In the genomic region with DNA sequence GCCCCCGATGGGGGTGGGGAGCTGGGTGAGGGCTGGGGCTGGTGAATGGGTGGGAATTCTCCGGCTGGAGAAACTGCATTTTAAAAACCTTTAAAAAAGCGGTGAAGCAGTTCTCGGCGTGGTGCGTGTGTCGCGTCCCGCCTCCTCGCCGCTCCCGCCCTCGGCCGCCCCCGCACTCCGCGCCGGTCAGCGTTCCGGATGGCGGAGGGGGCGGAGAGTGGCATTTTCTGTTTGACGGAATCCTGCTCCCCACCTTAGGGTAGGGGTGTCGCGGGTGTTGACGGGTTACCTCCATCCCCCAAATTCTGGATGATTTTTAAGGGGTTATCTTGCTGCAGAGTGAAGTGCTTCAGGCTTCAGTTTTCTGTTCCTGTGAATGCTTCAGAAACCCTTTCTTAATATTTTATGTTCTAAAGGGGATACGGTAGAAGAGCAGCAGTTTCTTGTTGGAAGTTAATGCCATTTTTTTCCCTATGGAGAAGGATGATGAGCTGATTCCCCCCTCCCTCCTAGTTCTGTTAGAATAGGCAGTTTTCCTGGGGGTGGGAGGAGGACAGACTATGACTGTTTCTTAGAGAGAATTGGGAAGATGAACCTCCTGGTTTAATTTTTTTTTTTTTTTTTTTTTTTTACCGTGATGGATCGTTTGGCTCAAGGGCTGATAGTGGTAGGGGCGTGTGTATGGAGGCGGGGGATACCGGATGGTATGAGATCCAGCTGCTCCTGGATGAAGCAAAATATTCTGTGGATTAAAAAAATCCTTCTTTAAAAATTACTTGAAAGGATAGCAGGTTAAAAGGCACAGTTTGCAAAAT, we compare ENCODE assay signal across 8 cellular contexts. TPM values are rescaled to one million over a fixed set of nuclear protein-coding genes. Genes with fewer than 3 reads are reported as not detected.
DNase-seq lines count a peak whose midpoint lies in the region; ATAC-seq and TF ChIP-seq lines count a peak whose summit lies in the region.

No MANE protein-coding gene starts in this region.

- H3K9me3 ChIP-seq in thymus (ENCODE audit: control insufficient read depth), result no peaks in the 10 kb centered on the region

- peaks cover 3% of the 10 kb centered on the region for H3K36me3 Mint-ChIP-seq in activated T-helper 2 cell treated with anti-CD3 and anti-CD28 coated beads, Interferon-gamma antibody, Interleukin-2, Interleukin-4, amounts not matched to agents 10 μg/mL and 5 μg/mL and 100 μg/mL, durations not matched to agents 14 hours and 24 hours and 36 hours (ENCODE audit: low read depth)
- H3K36me3 Mint-ChIP-seq in neural crest cell (ENCODE audit: low read depth), result peaks cover 5% of the 10 kb centered on the region

- no peaks in the 10 kb centered on the region for H3K9me3 Mint-ChIP-seq in activated T-helper 2 cell treated with anti-CD3 and anti-CD28 coated beads, Interferon-gamma antibody, Interleukin-2, Interleukin-4, amounts not matched to agents 10 μg/mL and 5 μg/mL and 100 μg/mL, durations not matched to agents 14 hours and 24 hours and 36 hours
- H3K9me3 Mint-ChIP-seq in neural crest cell, result no peaks in the 10 kb centered on the region

- H3K27me3 Mint-ChIP-seq in activated T-helper 2 cell treated with anti-CD3 and anti-CD28 coated beads, Interferon-gamma antibody, Interleukin-2, Interleukin-4, amounts not matched to agents 10 μg/mL and 5 μg/mL and 100 μg/mL, durations not matched to agents 14 hours and 24 hours and 36 hours (ENCODE audit: low read depth), result peaks cover 1% of the 10 kb centered on the region
- H3K27me3 Mint-ChIP-seq in neural crest cell (ENCODE audit: low read depth), result peaks cover 4% of the 10 kb centered on the region

- peaks cover 4% of the 10 kb centered on the region for H3K4me1 ChIP-seq in thymus (ENCODE audit: control insufficient read depth, insufficient read depth, low read length)

- H3K4me3 ChIP-seq in fibroblast of villous mesenchyme (ENCODE audit: low read depth, low read length) (peak overlapping the region; percentile 80), thymus (ENCODE audit: low read length) (peak overlapping the region; percentile 97)

- peak overlapping the region; percentile 89 for H3K27ac ChIP-seq in thymus (ENCODE audit: low read depth)

- 3% methylated on average over 32 of the region's 32 CpGs for WGBS in thymus

- peak overlapping the region; percentile 40 for H3K27ac Mint-ChIP-seq in activated T-helper 2 cell treated with anti-CD3 and anti-CD28 coated beads, Interferon-gamma antibody, Interleukin-2, Interleukin-4, amounts not matched to agents 10 μg/mL and 5 μg/mL and 100 μg/mL, durations not matched to agents 14 hours and 24 hours and 36 hours
- H3K27ac Mint-ChIP-seq in neural crest cell (ENCODE audit: unreplicated experiment), result peak overlapping the region; percentile 90

- H3K4me1 Mint-ChIP-seq in activated T-helper 2 cell treated with anti-CD3 and anti-CD28 coated beads, Interferon-gamma antibody, Interleukin-2, Interleukin-4, amounts not matched to agents 10 μg/mL and 5 μg/mL and 100 μg/mL, durations not matched to agents 14 hours and 24 hours and 36 hours (ENCODE audit: low read depth), result peaks cover 25% of the 10 kb centered on the region
- peaks cover 37% of the 10 kb centered on the region for H3K4me1 Mint-ChIP-seq in neural crest cell

- H3K4me3 Mint-ChIP-seq in activated T-helper 2 cell treated with anti-CD3 and anti-CD28 coated beads, Interferon-gamma antibody, Interleukin-2, Interleukin-4, amounts not matched to agents 10 μg/mL and 5 μg/mL and 100 μg/mL, durations not matched to agents 14 hours and 24 hours and 36 hours (ENCODE audit: low read depth), result peak overlapping the region; percentile 89
- H3K4me3 Mint-ChIP-seq in neural crest cell, result peak overlapping the region; percentile 95

- DNase-seq in AG08396 (ENCODE audit: low spot score), result peak; percentile 78
- peak; percentile 57 for DNase-seq in NCI-H748 treated with DMSO at 0.1 percent for 48 hours (lab: John Stamatoyannopoulos, UW)
- DNase-seq in activated T-helper 2 cell treated with anti-CD3 and anti-CD28 coated beads, Interferon-gamma antibody, Interleukin-2, Interleukin-4, amounts not matched to agents 10 μg/mL and 5 μg/mL and 100 μg/mL, durations not matched to agents 14 hours and 24 hours and 36 hours (ENCODE audit: low spot score), result peak; percentile 35
- DNase-seq in fibroblast of villous mesenchyme (ENCODE audit: low read depth), result peak; percentile 30
- peak; percentile 32 for DNase-seq in neural crest cell (ENCODE audit: low read depth, low spot score)

- ATAC-seq in GM18870 (IDR thresholded peaks at IDR 0.05; ENCODE audit: unreplicated experiment) (peak; percentile 50), HG03095 (IDR thresholded peaks at IDR 0.05; ENCODE audit: unreplicated experiment) (peak; percentile 51)

- intact Hi-C loops in activated T-helper 2 cell treated with anti-CD3 and anti-CD28 coated beads, Interferon-gamma antibody, Interleukin-2, Interleukin-4, amounts not matched to agents 10 μg/mL and 5 μg/mL and 100 μg/mL, durations not matched to agents 14 hours and 24 hours and 36 hours (cut with micrococcal nuclease), result loop anchor here (2.0 kb wide), 1 partner anchor 322 kb away; no protein-coding TSS in a partner anchor

- TF ChIP-seq CTCF in fibroblast of villous mesenchyme (IDR thresholded peaks at IDR 0.05; ENCODE audit: insufficient read depth, low read depth, low read length) (no peak), neural crest cell (conservative IDR thresholded peaks at IDR 0.05) (no peak)

- H3K36me3 ChIP-seq in thymus (ENCODE audit: control insufficient read depth, insufficient read depth), result no peaks in the 10 kb centered on the region

- H3K27me3 ChIP-seq in thymus (ENCODE audit: control insufficient read depth, insufficient read depth), result no peaks in the 10 kb centered on the region

RNA-seq across cellular contexts. Expression of gene ABI2, which starts 0.7 kb away (rescaled TPM):
- 36.2 and 36.6 TPM in 2 replicates for total RNA-seq in activated T-helper 2 cell treated with anti-CD3 and anti-CD28 coated beads, Interferon-gamma antibody, Interleukin-2, Interleukin-4, amounts not matched to agents 10 μg/mL and 5 μg/mL and 100 μg/mL, durations not matched to agents 14 hours and 24 hours and 36 hours
- total RNA-seq in fibroblast of villous mesenchyme (33.5 and 58.3 TPM in 2 replicates), neural crest cell (147 and 162 TPM in 2 replicates)
- polyA plus RNA-seq in thymus, result 19.5 TPM

Comparison
In these comparisons a context has a peak if more than half of its experiments do, and no peak if none do; other contexts are left out.
1. Peak in every context shown above with its lines: DNase-seq, ATAC-seq, H3K4me3 ChIP-seq and H3K27ac ChIP-seq.